Comparison of ENCODE assay signal across 24 cellular contexts in the genomic region with DNA sequence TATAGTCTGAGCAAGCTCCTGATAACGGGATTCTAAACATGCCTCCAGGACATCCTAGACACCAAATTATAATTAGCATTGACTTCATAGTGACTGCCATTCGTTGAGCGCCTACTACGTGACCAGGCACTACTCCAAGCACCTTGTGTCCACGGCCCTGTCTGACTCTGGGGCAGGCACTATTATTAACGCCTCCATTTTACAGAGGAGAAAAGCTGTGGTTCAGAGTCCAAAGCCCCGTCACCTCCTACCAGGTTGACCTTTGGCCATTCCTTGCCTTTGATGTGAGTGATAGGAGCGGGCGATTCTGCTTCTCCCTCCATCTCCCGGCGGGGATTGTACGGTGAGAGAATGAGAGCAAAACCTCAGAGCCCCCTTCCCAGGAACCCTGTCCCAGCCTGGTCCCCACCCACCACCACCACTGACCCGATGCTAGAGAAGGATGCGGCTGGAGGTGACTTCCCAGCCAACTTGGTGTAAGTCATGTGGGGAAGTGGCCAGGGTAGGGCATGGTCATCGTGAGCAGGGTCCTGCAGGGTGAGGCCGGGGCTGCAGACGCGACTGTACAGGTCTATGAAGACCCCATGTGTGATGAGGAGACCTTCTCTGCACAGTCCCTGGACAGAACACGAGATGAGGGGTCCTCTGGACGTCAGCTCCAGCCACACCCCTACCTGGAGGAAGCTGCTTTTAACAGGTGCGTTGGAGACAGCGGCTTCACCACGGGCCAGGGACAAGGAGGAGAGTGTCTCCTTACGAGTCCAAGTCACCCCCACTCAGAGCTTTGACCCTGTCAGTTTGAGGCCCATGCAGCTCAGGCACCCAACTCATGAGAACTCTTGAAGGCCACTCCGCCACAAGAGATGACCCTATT. TPM values are rescaled to one million over a fixed set of nuclear protein-coding genes. Genes with fewer than 3 reads are reported as not detected.
"Had no signal": no experiment of that assay in that cellular context is flagged by ENCODE, and none has a peak within 500 bp of the region (broad histone marks: within the 10 kb centered on the region; RNA-seq: fewer than 3 reads in every experiment).

A gene with protein sequence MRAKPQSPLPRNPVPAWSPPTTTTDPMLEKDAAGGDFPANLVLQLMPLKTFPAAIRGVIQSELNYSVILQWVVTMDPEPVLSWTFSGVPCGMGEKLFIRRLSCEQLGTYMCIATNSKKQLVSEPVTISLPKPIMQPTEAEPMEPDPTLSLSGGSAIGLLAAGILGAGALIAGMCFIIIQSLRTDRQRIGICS (plus strand): TSS at position 269 of the 874 bp plus-strand sequence. CDS start 83 bp downstream, at position 352.

- H3K27me3 ChIP-seq: body of pancreas, neural progenitor cell, sigmoid colon, tibial nerve had no signal

- ATAC-seq: activated CD8-positive, alpha-beta T cell treated with anti-CD3 and anti-CD28 coated beads, Interleukin-2, amount 10 ng/mL, durations not matched to agents 7 days and 5 days; body of pancreas; naive thymus-derived CD4-positive, alpha-beta T cell had no signal

- H3K9me3 Mint-ChIP-seq: activated CD4-positive, alpha-beta T cell treated with anti-CD3 and anti-CD28 coated beads, Interleukin-2, amount 10 ng/mL, durations not matched to agents 24 days and 14 days; activated naive CD8-positive, alpha-beta T cell treated with anti-CD3 and anti-CD28 coated beads, Interleukin-2, amount 10 ng/mL, durations not matched to agents 7 days and 5 days; activated T-cell treated with anti-CD3 and anti-CD28 coated beads, Interleukin-2, amount 50 U/mL, for 24 hours; activated T-helper 2 cell treated with anti-CD3 and anti-CD28 coated beads, Interferon-gamma antibody, Interleukin-2, Interleukin-4, amounts not matched to agents 10 μg/mL and 5 μg/mL and 100 μg/mL, durations not matched to agents 14 hours and 24 hours and 36 hours; neural progenitor cell had no signal

- H3K36me3 ChIP-seq: left ventricle myocardium inferior, neural progenitor cell, sigmoid colon, spleen, tibial nerve had no signal

- H3K4me1 ChIP-seq: neural progenitor cell, parathyroid adenoma, sigmoid colon, tibial nerve had no signal

- H3K36me3 Mint-ChIP-seq: activated naive CD8-positive, alpha-beta T cell treated with anti-CD3 and anti-CD28 coated beads, Interleukin-2, amount 10 ng/mL, durations not matched to agents 7 days and 5 days; naive thymus-derived CD4-positive, alpha-beta T cell; neural progenitor cell had no signal

- H3K4me3 Mint-ChIP-seq: activated CD4-positive, alpha-beta T cell treated with anti-CD3 and anti-CD28 coated beads, Interleukin-2, amount 10 ng/mL, durations not matched to agents 24 days and 14 days; activated CD8-positive, alpha-beta T cell treated with anti-CD3 and anti-CD28 coated beads, Interleukin-2, amount 10 ng/mL, durations not matched to agents 7 days and 5 days; activated naive CD8-positive, alpha-beta T cell treated with anti-CD3 and anti-CD28 coated beads, Interleukin-2, amount 10 ng/mL, durations not matched to agents 7 days and 5 days; activated T-cell treated with anti-CD3 and anti-CD28 coated beads, Interleukin-2, amount 50 U/mL, for 24 hours; naive thymus-derived CD4-positive, alpha-beta T cell; neural progenitor cell had no signal

- H3K27ac Mint-ChIP-seq: activated CD4-positive, alpha-beta T cell treated with anti-CD3 and anti-CD28 coated beads, Interleukin-2, amount 10 ng/mL, durations not matched to agents 24 days and 14 days; activated CD8-positive, alpha-beta T cell treated with anti-CD3 and anti-CD28 coated beads, Interleukin-2, amount 10 ng/mL, durations not matched to agents 7 days and 5 days; activated naive CD8-positive, alpha-beta T cell treated with anti-CD3 and anti-CD28 coated beads, Interleukin-2, amount 10 ng/mL, durations not matched to agents 7 days and 5 days; activated T-cell treated with anti-CD3 and anti-CD28 coated beads, Interleukin-2, amount 50 U/mL, for 24 hours; activated T-helper 2 cell treated with anti-CD3 and anti-CD28 coated beads, Interferon-gamma antibody, Interleukin-2, Interleukin-4, amounts not matched to agents 10 μg/mL and 5 μg/mL and 100 μg/mL, durations not matched to agents 14 hours and 24 hours and 36 hours; neural progenitor cell had no signal

- H3K9me3 ChIP-seq: body of pancreas, left ventricle myocardium inferior, sigmoid colon, spleen, tibial nerve had no signal

- H3K27ac ChIP-seq: left ventricle myocardium inferior, neural progenitor cell, parathyroid adenoma, sigmoid colon, spleen had no signal

- H3K4me3 ChIP-seq: body of pancreas, left ventricle myocardium inferior, neural progenitor cell, sigmoid colon, spleen, tibial nerve had no signal

- DNase-seq: activated CD4-positive, alpha-beta T cell treated with anti-CD3 and anti-CD28 coated beads, Interleukin-2, amount 10 ng/mL, durations not matched to agents 24 days and 14 days; activated CD8-positive, alpha-beta T cell treated with anti-CD3 and anti-CD28 coated beads, Interleukin-2, amount 10 ng/mL, durations not matched to agents 7 days and 5 days; activated naive CD4-positive, alpha-beta T cell treated with Interleukin-2 at 50 U/mL for 16 hours; activated naive CD8-positive, alpha-beta T cell treated with anti-CD3 and anti-CD28 coated beads, Interleukin-2, amount 10 ng/mL, durations not matched to agents 7 days and 5 days; activated T-cell treated with anti-CD3 and anti-CD28 coated beads, Interleukin-2, amount 50 U/mL, for 24 hours; amygdala; body of pancreas; foreskin fibroblast; hypothalamus; left ventricle myocardium inferior; naive thymus-derived CD4-positive, alpha-beta T cell; sigmoid colon; spleen; stimulated activated CD8-positive, alpha-beta memory T cell treated with anti-CD3 and anti-CD28 coated beads, Interleukin-4, amount 100 ng/mL, for 48 hours; stimulated activated naive CD4-positive, alpha-beta T cell; substantia nigra; T1000 had no signal

- H3K27me3 Mint-ChIP-seq: activated CD4-positive, alpha-beta T cell treated with anti-CD3 and anti-CD28 coated beads, Interleukin-2, amount 10 ng/mL, durations not matched to agents 24 days and 14 days; naive thymus-derived CD4-positive, alpha-beta T cell had no signal

- H3K4me1 Mint-ChIP-seq: activated CD4-positive, alpha-beta T cell treated with anti-CD3 and anti-CD28 coated beads, Interleukin-2, amount 10 ng/mL, durations not matched to agents 24 days and 14 days; activated naive CD8-positive, alpha-beta T cell treated with anti-CD3 and anti-CD28 coated beads, Interleukin-2, amount 10 ng/mL, durations not matched to agents 7 days and 5 days; neural progenitor cell had no signal

RNA-seq across cellular contexts. Expression of the gene that starts here (rescaled TPM):
- total RNA-seq: activated CD4-positive, alpha-beta T cell treated with anti-CD3 and anti-CD28 coated beads, Interleukin-2, amount 10 ng/mL, durations not matched to agents 24 days and 14 days; activated CD8-positive, alpha-beta T cell treated with anti-CD3 and anti-CD28 coated beads, Interleukin-2, amount 10 ng/mL, durations not matched to agents 7 days and 5 days; activated naive CD8-positive, alpha-beta T cell treated with anti-CD3 and anti-CD28 coated beads, Interleukin-2, amount 10 ng/mL, durations not matched to agents 7 days and 5 days; activated T-helper 2 cell treated with anti-CD3 and anti-CD28 coated beads, Interferon-gamma antibody, Interleukin-2, Interleukin-4, amounts not matched to agents 10 μg/mL and 5 μg/mL and 100 μg/mL, durations not matched to agents 14 hours and 24 hours and 36 hours; cardiac septum; left ventricle myocardium inferior; mononuclear cell; naive thymus-derived CD4-positive, alpha-beta T cell; sigmoid colon; spleen; T-helper 1 cell treated with Interleukin-12 subunit alpha and Interleukin-12 subunit beta and Interleukin-4 antibody, amounts not matched to agents 30 ng/mL and 1 ng/mL, for 36 hours; tibial nerve had no signal
